8 cellular contexts compared by ENCODE assay signal in the genomic region with DNA sequence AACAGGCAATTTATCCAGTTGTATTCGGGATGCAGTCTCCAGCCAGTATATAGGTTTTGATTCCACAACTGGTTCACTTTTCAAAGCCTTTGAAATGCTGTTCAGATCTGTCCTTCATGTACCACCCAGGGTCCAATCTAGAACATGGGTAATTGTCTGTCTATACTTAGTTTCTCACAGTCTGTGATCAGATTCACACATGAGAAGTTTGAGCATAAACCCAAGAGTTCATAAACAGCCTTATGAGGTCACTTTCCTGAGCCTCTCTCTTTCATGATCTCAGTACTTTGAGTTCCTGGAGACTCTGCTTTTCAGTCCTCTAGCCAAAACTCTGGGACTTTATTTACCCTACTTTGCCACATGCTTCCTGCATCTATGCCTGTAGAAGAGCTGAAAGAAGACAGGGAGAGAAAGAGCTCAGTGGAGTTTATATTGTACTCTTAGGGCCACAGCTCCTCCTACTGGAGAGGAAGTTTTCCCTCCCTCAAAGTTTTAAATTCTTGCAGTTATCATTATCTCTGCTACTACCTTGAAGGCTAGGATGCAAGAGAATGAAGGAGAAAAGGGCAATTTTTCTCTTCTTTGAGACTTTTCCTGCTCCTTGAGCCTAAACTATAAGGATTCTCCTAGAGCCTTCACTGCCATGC.
DNase-seq lines count a peak whose midpoint lies in the region; ATAC-seq and TF ChIP-seq lines count a peak whose summit lies in the region.

No MANE protein-coding gene starts in this region.

- POLR2A ChIA-PET in SK-N-SH (lab: Yijun Ruan, JAX), result no interaction called here

- H3K36me3 ChIP-seq in HAP-1 (replicated peaks) (no peaks in the 10 kb centered on the region), SK-N-SH (replicated peaks in 1 of 2; ENCODE audit: control insufficient read depth in 1 of 2, insufficient read depth in 2 of 2, low read length in 1 of 2) (peaks cover 14 to 16% of the 10 kb centered on the region in 2 experiments)

- in situ Hi-C loops in HAP-1 (cut with MboI; ENCODE audit: low sequenced_read_pairs), result no loop called here

- peak; percentile 57 for TF ChIP-seq CTCF in SK-N-SH (IDR thresholded peaks at IDR 0.05)

- ATAC-seq in GM19023 (IDR thresholded peaks at IDR 0.05; ENCODE audit: unreplicated experiment), result no peak

- no peak for TF ChIP-seq EP300 in SK-N-SH (IDR thresholded peaks at IDR 0.05; ENCODE audit: borderline replicate concordance in 1 of 2, low read depth in 1 of 2, low read length in 1 of 2)

- H3F3A ChIP-seq in SK-N-SH (replicated peaks; ENCODE audit: insufficient read depth), result peaks cover 16% of the 10 kb centered on the region

- no peaks in the 10 kb centered on the region for H3K9me2 ChIP-seq in SK-N-SH

- WGBS in SK-N-SH (ENCODE audit: low lambda C conversion rate), result 97% methylated on average over 1 of the region's 1 CpG

- H3K4me3 ChIP-seq in HAP-1 (no peak overlapping the region), SK-N-SH (ENCODE audit: low read depth in 2 of 2, low read length in 1 of 2) (no peak overlapping the region)

- H3K9me3 ChIP-seq in HAP-1 (no peaks in the 10 kb centered on the region), SK-N-SH (peaks cover 8% of the 10 kb centered on the region; the same call in 1 of the 2 replicates)

- peak; percentile 59 for TF ChIP-seq RAD21 in SK-N-SH (IDR thresholded peaks at IDR 0.05; ENCODE audit: low read length)

- no peak overlapping the region for H2AFZ ChIP-seq in SK-N-SH (ENCODE audit: low read depth)

- H3K27me3 ChIP-seq in HAP-1 (ENCODE audit: low read depth), result no peaks in the 10 kb centered on the region
- H3K27me3 ChIP-seq in SK-N-SH (ENCODE audit: insufficient read depth), result no peaks in the 10 kb centered on the region

- DNase-seq in EL (peak; percentile 61), HAP-1 (ENCODE audit: low spot score in 2 of 2) (peak; percentile 18 to 23), SK-N-SH (no peak), fibroblast of the conjunctiva (ENCODE audit: low read depth) (peak; percentile 38), renal cortical epithelial cell (ENCODE audit: low read depth) (peak; percentile 53), mucosa of gallbladder (ENCODE audit: low spot score) (no peak), NCI-H146 (lab: John Stamatoyannopoulos, UW) (no peak)

- H3K79me2 ChIP-seq in SK-N-SH (ENCODE audit: insufficient read depth), result peaks cover 12% of the 10 kb centered on the region

- H4K20me1 ChIP-seq in SK-N-SH (ENCODE audit: insufficient read depth), result no peaks in the 10 kb centered on the region

- no peak overlapping the region for H3K9ac ChIP-seq in SK-N-SH

- no peaks in the 10 kb centered on the region for H3K4me1 ChIP-seq in HAP-1
- no peaks in the 10 kb centered on the region; a peak in 1 of 4 replicates for H3K4me1 ChIP-seq in SK-N-SH (ENCODE audit: control insufficient read depth in 1 of 2, insufficient read depth in 2 of 2, low read depth in 1 of 2, low read length in 1 of 2)

- no peak overlapping the region for H3K4me2 ChIP-seq in SK-N-SH

- no peak overlapping the region for H3K27ac ChIP-seq in SK-N-SH (ENCODE audit: low read depth in 2 of 2, low read length in 1 of 2)

- CTCF ChIA-PET in SK-N-SH (lab: Yijun Ruan, JAX), result interaction anchor here (0.9 kb wide), 1 partner anchor 706 kb away, joined by 3 read pairs; no protein-coding TSS in a partner anchor

TF ChIP-seq in SK-N-SH, 30 proteins besides CTCF, POLR2A, EP300 and RAD21:
- TF ChIP-seq NRF1 (IDR thresholded peaks at IDR 0.05; ENCODE audit: low read depth, low read length), result no peak
- TF ChIP-seq MEF2A (IDR thresholded peaks at IDR 0.05; ENCODE audit: borderline replicate concordance, low read depth), result no peak
- TF ChIP-seq, protein P1, sequence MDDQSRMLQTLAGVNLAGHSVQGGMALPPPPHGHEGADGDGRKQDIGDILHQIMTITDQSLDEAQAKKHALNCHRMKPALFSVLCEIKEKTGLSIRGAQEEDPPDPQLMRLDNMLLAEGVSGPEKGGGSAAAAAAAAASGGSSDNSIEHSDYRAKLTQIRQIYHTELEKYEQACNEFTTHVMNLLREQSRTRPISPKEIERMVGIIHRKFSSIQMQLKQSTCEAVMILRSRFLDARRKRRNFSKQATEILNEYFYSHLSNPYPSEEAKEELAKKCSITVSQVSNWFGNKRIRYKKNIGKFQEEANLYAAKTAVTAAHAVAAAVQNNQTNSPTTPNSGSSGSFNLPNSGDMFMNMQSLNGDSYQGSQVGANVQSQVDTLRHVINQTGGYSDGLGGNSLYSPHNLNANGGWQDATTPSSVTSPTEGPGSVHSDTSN (IDR thresholded peaks at IDR 0.05), result no peak
- peak; percentile 42 for TF ChIP-seq SMC3 (IDR thresholded peaks at IDR 0.05; ENCODE audit: low read depth, low read length)

Comparison
In these comparisons a context has a peak if more than half of its experiments do, and no peak if none do; other contexts are left out.
1. DNase-seq: peak in EL (single experiment), HAP-1 (2 of 2), fibroblast of the conjunctiva (single experiment) and renal cortical epithelial cell (single experiment); none in SK-N-SH (single experiment), mucosa of gallbladder (single experiment) and NCI-H146 (single experiment).